8 cellular contexts compared by ENCODE assay signal in genomic region chr1:86704972-86705632, GRCh38. TPM values are rescaled to one million over a fixed set of nuclear protein-coding genes. Genes with fewer than 3 reads are reported as not detected.
DNase-seq lines count a peak whose midpoint lies in the region; ATAC-seq and TF ChIP-seq lines count a peak whose summit lies in the region.

No MANE protein-coding gene starts in this region.

- peak overlapping the region; percentile 99 for H3K4me3 Mint-ChIP-seq in T-helper 2 cell treated with Interferon-gamma antibody and Interleukin-4, amounts not matched to agents 5 μg/mL and 100 μg/mL, for 36 hours

- H3K9ac ChIP-seq in HCT116 (ENCODE audit: low read length): peak overlapping the region; percentile 77
- H3K9ac ChIP-seq in smooth muscle cell (ENCODE audit: low read depth): peak overlapping the region; percentile 94

- H3K27ac ChIP-seq in HCT116 (ENCODE audit: low read depth, low read length) (peak overlapping the region; percentile 94), smooth muscle cell (ENCODE audit: low read depth) (peak overlapping the region; percentile 92)

- peaks cover 39% of the 10 kb centered on the region for H3K4me1 Mint-ChIP-seq in T-helper 2 cell treated with Interferon-gamma antibody and Interleukin-4, amounts not matched to agents 5 μg/mL and 100 μg/mL, for 36 hours (ENCODE audit: low read depth)

- H3K79me2 ChIP-seq in HCT116 (ENCODE audit: insufficient read depth, low read length) (peaks cover 51% of the 10 kb centered on the region), smooth muscle cell (ENCODE audit: low read depth) (peaks cover 50% of the 10 kb centered on the region)

- peak; percentile 47 for DNase-seq in NK-92 treated with Interleukin-12 subunit alpha and Interleukin-12 subunit beta, amount 100 ng/mL, for 24 hours (lab: John Stamatoyannopoulos, UW)
- DNase-seq in NK-92 (lab: John Stamatoyannopoulos, UW; ENCODE audit: unreplicated experiment) (no peak), HCT116 (ENCODE audit: low read depth, low spot score) (peak; percentile 8), LNCaP clone FGC (ENCODE audit: low read depth) (no peak), islet precursor cell (peak; percentile 83), smooth muscle cell (lab: John Stamatoyannopoulos, UW; ENCODE audit: unreplicated experiment) (peak; percentile 76)
- DNase-seq in T-helper 2 cell treated with Interferon-gamma antibody and Interleukin-4, amounts not matched to agents 5 μg/mL and 100 μg/mL, for 36 hours (ENCODE audit: low spot score): peak; percentile 46
- peak; percentile 29 for DNase-seq in central memory CD4-positive, alpha-beta T cell

- BruUV-seq in HCT116 (replicated peaks; lab: Mats Ljungman, UMichigan): no TSS peak

- CTCF ChIA-PET in HCT116 (lab: Charles Lee): interaction anchor here (0.6 to 3.2 kb wide), 25 partner anchors 10 to 309 kb away, joined by 3 to 45 read pairs (median 4); partner anchors contain the start of gene ODF2L

- H4K20me1 ChIP-seq in HCT116 (ENCODE audit: insufficient read depth) (no peaks in the 10 kb centered on the region), smooth muscle cell (ENCODE audit: low read depth) (peaks cover 44% of the 10 kb centered on the region)

- H3F3A ChIP-seq in smooth muscle cell (ENCODE audit: low read depth): peaks cover 10% of the 10 kb centered on the region

- H3K27me3 Mint-ChIP-seq in T-helper 2 cell treated with Interferon-gamma antibody and Interleukin-4, amounts not matched to agents 5 μg/mL and 100 μg/mL, for 36 hours (ENCODE audit: low read depth): peaks cover 6% of the 10 kb centered on the region

- H3K9me3 ChIP-seq in HCT116 (ENCODE audit: control insufficient read depth in 1 of 2, insufficient read depth in 1 of 2, low read depth in 1 of 2, low read length in 2 of 2): no peaks in the 10 kb centered on the region
- H3K9me3 ChIP-seq in smooth muscle cell (replicated peaks; ENCODE audit: low read depth): no peaks in the 10 kb centered on the region

- H3K27me3 ChIP-seq in HCT116 (ENCODE audit: insufficient read depth, low read length) (no peaks in the 10 kb centered on the region), smooth muscle cell (ENCODE audit: low read depth) (no peaks in the 10 kb centered on the region)

- ATAC-seq in HCT116: peak; percentile 62

- whole genome bisulfite sequencing in smooth muscle cell (ENCODE audit: low lambda C conversion rate): 1% methylated on average over 26 of the region's 41 CpGs

- H3K36me3 ChIP-seq in HCT116 (ENCODE audit: control insufficient read depth in 1 of 2, insufficient read depth in 2 of 2, low read length in 2 of 2): no peaks in the 10 kb centered on the region
- H3K36me3 ChIP-seq in smooth muscle cell (ENCODE audit: low read depth): no peaks in the 10 kb centered on the region

- POLR2A ChIA-PET in HCT116 (lab: Charles Lee): interaction anchor here (1.3 to 1.6 kb wide), 2 partner anchors 9 to 11 kb away, joined by 3 to 5 read pairs; no protein-coding TSS in a partner anchor

- peak overlapping the region; percentile 84 for H3K4me2 ChIP-seq in HCT116 (ENCODE audit: low read length)
- peak overlapping the region; percentile 99 for H3K4me2 ChIP-seq in smooth muscle cell

- no peaks in the 10 kb centered on the region for H3K9me2 ChIP-seq in HCT116 (ENCODE audit: insufficient read depth)

- H3K27ac Mint-ChIP-seq in T-helper 2 cell treated with Interferon-gamma antibody and Interleukin-4, amounts not matched to agents 5 μg/mL and 100 μg/mL, for 36 hours: peak overlapping the region; percentile 99

- no peaks in the 10 kb centered on the region for H3K9me3 Mint-ChIP-seq in T-helper 2 cell treated with Interferon-gamma antibody and Interleukin-4, amounts not matched to agents 5 μg/mL and 100 μg/mL, for 36 hours

- H3K4me3 ChIP-seq in HCT116 (replicated peaks in 1 of 2; ENCODE audit: low read depth in 1 of 2, low read length in 2 of 2) (peak overlapping the region; percentile 64 to 85), LNCaP clone FGC (ENCODE audit: low read depth, low read length) (peak overlapping the region; percentile 77), smooth muscle cell (peak overlapping the region; percentile 90)

- H3K4me1 ChIP-seq in HCT116 (ENCODE audit: control insufficient read depth in 1 of 2, insufficient read depth in 2 of 2, low read length in 2 of 2): peaks cover 0 to 14% of the 10 kb centered on the region in 2 experiments; a peak in 2 of 4 replicates
- H3K4me1 ChIP-seq in smooth muscle cell (ENCODE audit: low read depth): peaks cover 34% of the 10 kb centered on the region

- TF ChIP-seq CTCF in HCT116 (IDR thresholded peaks at IDR 0.05 in 2 of 3, conservative IDR thresholded peaks at IDR 0.05 in 1 of 3; ENCODE audit: borderline replicate concordance in 1 of 3, insufficient read depth in 1 of 3, low read depth in 2 of 3, low read length in 2 of 3) (no peak), LNCaP clone FGC (IDR thresholded peaks at IDR 0.05; ENCODE audit: control insufficient read depth, extremely low read depth, insufficient read depth) (no peak), smooth muscle cell (IDR thresholded peaks at IDR 0.05; ENCODE audit: borderline replicate concordance, insufficient read depth, poor library complexity, severe bottlenecking) (no peak)

- RAD21 ChIA-PET in HCT116 (lab: Charles Lee; ENCODE audit: low non-redundant PET in 1 of 2, low total read pairs in 2 of 2, uncharacterized antibody in 2 of 2, unreplicated experiment in 2 of 2): interaction anchor here in 1 of 2 experiments (1.1 kb wide), 1 partner anchor 190 kb away, joined by 3 read pairs; no protein-coding TSS in a partner anchor

- no peak for TF ChIP-seq RAD21 in HCT116 (IDR thresholded peaks at IDR 0.05; ENCODE audit: low read depth)

- H2AFZ ChIP-seq in HCT116 (ENCODE audit: low read depth, low read length, poor library complexity, severe bottlenecking): no peak overlapping the region
- peak overlapping the region; percentile 93 for H2AFZ ChIP-seq in smooth muscle cell (ENCODE audit: low read depth)

- TF ChIP-seq POLR2A in HCT116 (IDR thresholded peaks at IDR 0.05; ENCODE audit: borderline replicate concordance, extremely low read depth, insufficient read depth, insufficient read length): no peak

- intact Hi-C loops in HCT116 (cut with micrococcal nuclease): no loop called here

- H3K36me3 Mint-ChIP-seq in T-helper 2 cell treated with Interferon-gamma antibody and Interleukin-4, amounts not matched to agents 5 μg/mL and 100 μg/mL, for 36 hours (ENCODE audit: low read depth): peaks cover 14% of the 10 kb centered on the region

TF ChIP-seq in HCT116, 20 proteins besides CTCF, POLR2A, EP300 and RAD21:
- TF ChIP-seq REST (IDR thresholded peaks at IDR 0.05; ENCODE audit: low read depth) (no peak), JUND (IDR thresholded peaks at IDR 0.05) (no peak), ZFX (IDR thresholded peaks at IDR 0.05) (peak; percentile 99), ZNF274 (IDR thresholded peaks at IDR 0.05; ENCODE audit: low read depth, low read length) (no peak), YY1 (IDR thresholded peaks at IDR 0.05; ENCODE audit: extremely low read depth, insufficient replicate concordance, low read depth, low read length) (peak; percentile 34), MAX (IDR thresholded peaks at IDR 0.05) (peak; percentile 26; the same call in 1 of the 2 replicates), CBX3 (IDR thresholded peaks at IDR 0.05; ENCODE audit: low read depth) (0 out of 2 replicates have a peak, but pooled peaks have one; percentile 5), EZH2phosphoT487 (IDR thresholded peaks at IDR 0.05; ENCODE audit: borderline replicate concordance) (no peak)
- TF ChIP-seq, protein P1, sequence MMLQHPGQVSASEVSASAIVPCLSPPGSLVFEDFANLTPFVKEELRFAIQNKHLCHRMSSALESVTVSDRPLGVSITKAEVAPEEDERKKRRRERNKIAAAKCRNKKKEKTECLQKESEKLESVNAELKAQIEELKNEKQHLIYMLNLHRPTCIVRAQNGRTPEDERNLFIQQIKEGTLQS (IDR thresholded peaks at IDR 0.05): no peak

RNA-seq across cellular contexts. Expression of gene SH3GLB1, which starts 0.7 kb away (rescaled TPM):
- 42.4 TPM for total RNA-seq in HCT116 (2021; ENCODE audit: unreplicated experiment)
- 18.0 and 21.0 TPM in 2 replicates for polyA plus RNA-seq in HCT116 (2012)
- total RNA-seq in smooth muscle cell: 69.0 and 89.8 TPM in 2 replicates
- 76.5 and 86.8 TPM in 2 replicates for polyA plus RNA-seq in smooth muscle cell

Comparison
In these comparisons a context has a peak if more than half of its experiments do, and no peak if none do; other contexts are left out.
1. DNase-seq: peak in NK-92 treated with Interleukin-12 subunit alpha and Interleukin-12 subunit beta, amount 100 ng/mL, for 24 hours (single experiment), HCT116 (single experiment), T-helper 2 cell treated with Interferon-gamma antibody and Interleukin-4, amounts not matched to agents 5 μg/mL and 100 μg/mL, for 36 hours (single experiment), central memory CD4-positive, alpha-beta T cell (single experiment), islet precursor cell (single experiment) and smooth muscle cell (single experiment); none in NK-92 (single experiment) and LNCaP clone FGC (single experiment).
2. Peak in every context shown above with its lines, with median percentiles within 50 percentile points of each other: H3K4me3 ChIP-seq.